In the genomic region with DNA sequence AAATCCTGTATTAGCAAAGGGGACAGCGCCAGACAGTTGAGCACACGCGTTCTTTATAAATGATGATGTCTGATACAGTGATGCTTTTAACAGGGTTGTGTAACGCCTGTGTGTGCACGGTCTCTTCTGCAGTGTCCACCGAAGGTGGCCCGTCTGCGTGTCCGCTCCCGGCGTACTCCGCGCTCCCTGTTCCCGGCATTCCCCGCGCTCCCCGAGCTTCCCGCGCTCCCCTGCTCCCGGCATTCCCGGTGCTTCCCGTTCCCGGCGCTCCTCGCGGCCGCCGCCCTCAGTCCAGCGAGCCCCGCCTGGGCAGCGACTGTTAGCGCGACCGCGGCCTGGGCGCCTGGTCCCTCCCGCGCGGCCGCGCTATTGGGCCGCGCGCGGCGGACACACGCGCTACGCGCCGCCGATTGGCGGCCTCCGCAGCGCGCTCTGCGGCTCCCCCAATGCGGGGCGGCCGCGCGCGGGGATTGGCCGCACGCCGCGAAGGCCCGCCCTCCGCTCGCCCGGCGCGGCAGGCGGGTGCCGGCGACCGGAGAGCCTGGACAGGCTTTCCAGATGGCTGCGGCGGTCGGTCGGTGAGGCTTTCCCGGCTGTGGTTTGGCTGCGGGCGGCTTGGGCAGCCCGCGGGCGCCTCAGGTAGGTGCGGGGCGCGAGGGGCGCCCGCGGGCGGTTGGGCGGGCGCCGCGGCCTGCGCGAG, we compare ENCODE assay signal across 1 cellular context.
TF ChIP-seq lines count a peak whose summit lies in the region.

A gene (plus strand): TSS at position 497 of the 700 bp plus-strand sequence. CDS start 5,723 bp downstream, outside the sequence.

TF ChIP-seq in HepG2, 621 proteins besides CTCF, POLR2A, EP300 and RAD21 (continued from another document and continues in another):
- TF ChIP-seq, protein P1, sequence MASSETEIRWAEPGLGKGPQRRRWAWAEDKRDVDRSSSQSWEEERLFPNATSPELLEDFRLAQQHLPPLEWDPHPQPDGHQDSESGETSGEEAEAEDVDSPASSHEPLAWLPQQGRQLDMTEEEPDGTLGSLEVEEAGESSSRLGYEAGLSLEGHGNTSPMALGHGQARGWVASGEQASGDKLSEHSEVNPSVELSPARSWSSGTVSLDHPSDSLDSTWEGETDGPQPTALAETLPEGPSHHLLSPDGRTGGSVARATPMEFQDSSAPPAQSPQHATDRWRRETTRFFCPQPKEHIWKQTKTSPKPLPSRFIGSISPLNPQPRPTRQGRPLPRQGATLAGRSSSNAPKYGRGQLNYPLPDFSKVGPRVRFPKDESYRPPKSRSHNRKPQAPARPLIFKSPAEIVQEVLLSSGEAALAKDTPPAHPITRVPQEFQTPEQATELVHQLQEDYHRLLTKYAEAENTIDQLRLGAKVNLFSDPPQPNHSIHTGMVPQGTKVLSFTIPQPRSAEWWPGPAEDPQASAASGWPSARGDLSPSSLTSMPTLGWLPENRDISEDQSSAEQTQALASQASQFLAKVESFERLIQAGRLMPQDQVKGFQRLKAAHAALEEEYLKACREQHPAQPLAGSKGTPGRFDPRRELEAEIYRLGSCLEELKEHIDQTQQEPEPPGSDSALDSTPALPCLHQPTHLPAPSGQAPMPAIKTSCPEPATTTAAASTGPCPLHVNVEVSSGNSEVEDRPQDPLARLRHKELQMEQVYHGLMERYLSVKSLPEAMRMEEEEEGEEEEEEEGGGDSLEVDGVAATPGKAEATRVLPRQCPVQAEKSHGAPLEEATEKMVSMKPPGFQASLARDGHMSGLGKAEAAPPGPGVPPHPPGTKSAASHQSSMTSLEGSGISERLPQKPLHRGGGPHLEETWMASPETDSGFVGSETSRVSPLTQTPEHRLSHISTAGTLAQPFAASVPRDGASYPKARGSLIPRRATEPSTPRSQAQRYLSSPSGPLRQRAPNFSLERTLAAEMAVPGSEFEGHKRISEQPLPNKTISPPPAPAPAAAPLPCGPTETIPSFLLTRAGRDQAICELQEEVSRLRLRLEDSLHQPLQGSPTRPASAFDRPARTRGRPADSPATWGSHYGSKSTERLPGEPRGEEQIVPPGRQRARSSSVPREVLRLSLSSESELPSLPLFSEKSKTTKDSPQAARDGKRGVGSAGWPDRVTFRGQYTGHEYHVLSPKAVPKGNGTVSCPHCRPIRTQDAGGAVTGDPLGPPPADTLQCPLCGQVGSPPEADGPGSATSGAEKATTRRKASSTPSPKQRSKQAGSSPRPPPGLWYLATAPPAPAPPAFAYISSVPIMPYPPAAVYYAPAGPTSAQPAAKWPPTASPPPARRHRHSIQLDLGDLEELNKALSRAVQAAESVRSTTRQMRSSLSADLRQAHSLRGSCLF (CRISPR knock-in tag; IDR thresholded peaks at IDR 0.05; ENCODE audit: borderline replicate concordance) = no peak
- peak; percentile 57; the same call in 1 of the 2 replicates for TF ChIP-seq ZNF567 (CRISPR knock-in tag; IDR thresholded peaks at IDR 0.05; ENCODE audit: borderline replicate concordance)
- 0 out of 2 replicates have a peak, but pooled peaks have one; percentile 37 for TF ChIP-seq RFXAP (CRISPR knock-in tag; IDR thresholded peaks at IDR 0.05; ENCODE audit: borderline replicate concordance)
- TF ChIP-seq NCOA5 (CRISPR knock-in tag; IDR thresholded peaks at IDR 0.05) = no peak
- TF ChIP-seq, protein P2, sequence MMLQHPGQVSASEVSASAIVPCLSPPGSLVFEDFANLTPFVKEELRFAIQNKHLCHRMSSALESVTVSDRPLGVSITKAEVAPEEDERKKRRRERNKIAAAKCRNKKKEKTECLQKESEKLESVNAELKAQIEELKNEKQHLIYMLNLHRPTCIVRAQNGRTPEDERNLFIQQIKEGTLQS (CRISPR knock-in tag; IDR thresholded peaks at IDR 0.05) = peak; percentile 62; the same call in 1 of the 2 replicates
- TF ChIP-seq ZNF652 (CRISPR knock-in tag; IDR thresholded peaks at IDR 0.05; ENCODE audit: borderline replicate concordance, low read depth) = no peak
- TF ChIP-seq, protein P3, sequence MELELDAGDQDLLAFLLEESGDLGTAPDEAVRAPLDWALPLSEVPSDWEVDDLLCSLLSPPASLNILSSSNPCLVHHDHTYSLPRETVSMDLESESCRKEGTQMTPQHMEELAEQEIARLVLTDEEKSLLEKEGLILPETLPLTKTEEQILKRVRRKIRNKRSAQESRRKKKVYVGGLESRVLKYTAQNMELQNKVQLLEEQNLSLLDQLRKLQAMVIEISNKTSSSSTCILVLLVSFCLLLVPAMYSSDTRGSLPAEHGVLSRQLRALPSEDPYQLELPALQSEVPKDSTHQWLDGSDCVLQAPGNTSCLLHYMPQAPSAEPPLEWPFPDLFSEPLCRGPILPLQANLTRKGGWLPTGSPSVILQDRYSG (CRISPR knock-in tag; IDR thresholded peaks at IDR 0.05) = no peak; the same call in 1 of the 2 replicates
- TF ChIP-seq, protein P4, sequence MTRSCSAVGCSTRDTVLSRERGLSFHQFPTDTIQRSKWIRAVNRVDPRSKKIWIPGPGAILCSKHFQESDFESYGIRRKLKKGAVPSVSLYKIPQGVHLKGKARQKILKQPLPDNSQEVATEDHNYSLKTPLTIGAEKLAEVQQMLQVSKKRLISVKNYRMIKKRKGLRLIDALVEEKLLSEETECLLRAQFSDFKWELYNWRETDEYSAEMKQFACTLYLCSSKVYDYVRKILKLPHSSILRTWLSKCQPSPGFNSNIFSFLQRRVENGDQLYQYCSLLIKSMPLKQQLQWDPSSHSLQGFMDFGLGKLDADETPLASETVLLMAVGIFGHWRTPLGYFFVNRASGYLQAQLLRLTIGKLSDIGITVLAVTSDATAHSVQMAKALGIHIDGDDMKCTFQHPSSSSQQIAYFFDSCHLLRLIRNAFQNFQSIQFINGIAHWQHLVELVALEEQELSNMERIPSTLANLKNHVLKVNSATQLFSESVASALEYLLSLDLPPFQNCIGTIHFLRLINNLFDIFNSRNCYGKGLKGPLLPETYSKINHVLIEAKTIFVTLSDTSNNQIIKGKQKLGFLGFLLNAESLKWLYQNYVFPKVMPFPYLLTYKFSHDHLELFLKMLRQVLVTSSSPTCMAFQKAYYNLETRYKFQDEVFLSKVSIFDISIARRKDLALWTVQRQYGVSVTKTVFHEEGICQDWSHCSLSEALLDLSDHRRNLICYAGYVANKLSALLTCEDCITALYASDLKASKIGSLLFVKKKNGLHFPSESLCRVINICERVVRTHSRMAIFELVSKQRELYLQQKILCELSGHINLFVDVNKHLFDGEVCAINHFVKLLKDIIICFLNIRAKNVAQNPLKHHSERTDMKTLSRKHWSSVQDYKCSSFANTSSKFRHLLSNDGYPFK (CRISPR knock-in tag; IDR thresholded peaks at IDR 0.05; ENCODE audit: borderline replicate concordance) = peak; percentile 62; the same call in 1 of the 2 replicates
- TF ChIP-seq TBP (CRISPR knock-in tag; IDR thresholded peaks at IDR 0.05) = peak; percentile 95; the same call in 1 of the 2 replicates
- TF ChIP-seq ZNF775 (CRISPR knock-in tag; IDR thresholded peaks at IDR 0.05; ENCODE audit: borderline replicate concordance) = no peak
- TF ChIP-seq PRMT3 (CRISPR knock-in tag; IDR thresholded peaks at IDR 0.05; ENCODE audit: borderline replicate concordance, low read depth) = no peak
- TF ChIP-seq POLR2G (IDR thresholded peaks at IDR 0.05; ENCODE audit: low read depth, low read length) = peak; percentile 94
- no peak for TF ChIP-seq STAG1 (CRISPR knock-in tag; IDR thresholded peaks at IDR 0.05)
- TF ChIP-seq, protein P5, sequence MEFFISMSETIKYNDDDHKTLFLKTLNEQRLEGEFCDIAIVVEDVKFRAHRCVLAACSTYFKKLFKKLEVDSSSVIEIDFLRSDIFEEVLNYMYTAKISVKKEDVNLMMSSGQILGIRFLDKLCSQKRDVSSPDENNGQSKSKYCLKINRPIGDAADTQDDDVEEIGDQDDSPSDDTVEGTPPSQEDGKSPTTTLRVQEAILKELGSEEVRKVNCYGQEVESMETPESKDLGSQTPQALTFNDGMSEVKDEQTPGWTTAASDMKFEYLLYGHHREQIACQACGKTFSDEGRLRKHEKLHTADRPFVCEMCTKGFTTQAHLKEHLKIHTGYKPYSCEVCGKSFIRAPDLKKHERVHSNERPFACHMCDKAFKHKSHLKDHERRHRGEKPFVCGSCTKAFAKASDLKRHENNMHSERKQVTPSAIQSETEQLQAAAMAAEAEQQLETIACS (CRISPR knock-in tag; IDR thresholded peaks at IDR 0.05) = peak; percentile 87
- TF ChIP-seq ISX (CRISPR knock-in tag; conservative IDR thresholded peaks at IDR 0.05) = no peak
- peak; percentile 87 for TF ChIP-seq ZNF564 (CRISPR knock-in tag; IDR thresholded peaks at IDR 0.05)
- peak; percentile 85; the same call in 1 of the 2 replicates for TF ChIP-seq ZSCAN21 (CRISPR knock-in tag; IDR thresholded peaks at IDR 0.05; ENCODE audit: borderline replicate concordance)
- TF ChIP-seq RCOR2 (CRISPR knock-in tag; IDR thresholded peaks at IDR 0.05) = no peak
- TF ChIP-seq RFX1 (IDR thresholded peaks at IDR 0.05) = no peak
- peak; percentile 64 for TF ChIP-seq ZNF138 (CRISPR knock-in tag; IDR thresholded peaks at IDR 0.05; ENCODE audit: low read depth)
- peak in 1 of 2 experiments; percentile 89; a peak in 2 of 4 replicates for TF ChIP-seq KLF16 (CRISPR knock-in tag; IDR thresholded peaks at IDR 0.05)
- no peak for TF ChIP-seq TCF12 (IDR thresholded peaks at IDR 0.05)
- TF ChIP-seq TCF12 (CRISPR knock-in tag; IDR thresholded peaks at IDR 0.05) = no peak
- peak; percentile 47; the same call in 1 of the 2 replicates for TF ChIP-seq SMAD1 (CRISPR knock-in tag; IDR thresholded peaks at IDR 0.05; ENCODE audit: borderline replicate concordance, low read depth)
- TF ChIP-seq ZNF724P (CRISPR knock-in tag; IDR thresholded peaks at IDR 0.05; ENCODE audit: borderline replicate concordance) = peak; percentile 89
- TF ChIP-seq SRY (CRISPR knock-in tag; IDR thresholded peaks at IDR 0.05) = no peak
- TF ChIP-seq, protein P6, sequence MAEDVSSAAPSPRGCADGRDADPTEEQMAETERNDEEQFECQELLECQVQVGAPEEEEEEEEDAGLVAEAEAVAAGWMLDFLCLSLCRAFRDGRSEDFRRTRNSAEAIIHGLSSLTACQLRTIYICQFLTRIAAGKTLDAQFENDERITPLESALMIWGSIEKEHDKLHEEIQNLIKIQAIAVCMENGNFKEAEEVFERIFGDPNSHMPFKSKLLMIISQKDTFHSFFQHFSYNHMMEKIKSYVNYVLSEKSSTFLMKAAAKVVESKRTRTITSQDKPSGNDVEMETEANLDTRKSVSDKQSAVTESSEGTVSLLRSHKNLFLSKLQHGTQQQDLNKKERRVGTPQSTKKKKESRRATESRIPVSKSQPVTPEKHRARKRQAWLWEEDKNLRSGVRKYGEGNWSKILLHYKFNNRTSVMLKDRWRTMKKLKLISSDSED (CRISPR knock-in tag; IDR thresholded peaks at IDR 0.05) = 0 out of 2 replicates have a peak, but pooled peaks have one; percentile 73
- no peak for TF ChIP-seq KDM4B (CRISPR knock-in tag; IDR thresholded peaks at IDR 0.05)
- TF ChIP-seq ZNF737 (CRISPR knock-in tag; IDR thresholded peaks at IDR 0.05; ENCODE audit: borderline replicate concordance) = no peak
- no peak for TF ChIP-seq RORA (CRISPR knock-in tag; IDR thresholded peaks at IDR 0.05)
- peak; percentile 77 for TF ChIP-seq NFYB (CRISPR knock-in tag; IDR thresholded peaks at IDR 0.05)
- peak; percentile 92 for TF ChIP-seq CCDC6 (CRISPR knock-in tag; IDR thresholded peaks at IDR 0.05)
- TF ChIP-seq, protein P7, sequence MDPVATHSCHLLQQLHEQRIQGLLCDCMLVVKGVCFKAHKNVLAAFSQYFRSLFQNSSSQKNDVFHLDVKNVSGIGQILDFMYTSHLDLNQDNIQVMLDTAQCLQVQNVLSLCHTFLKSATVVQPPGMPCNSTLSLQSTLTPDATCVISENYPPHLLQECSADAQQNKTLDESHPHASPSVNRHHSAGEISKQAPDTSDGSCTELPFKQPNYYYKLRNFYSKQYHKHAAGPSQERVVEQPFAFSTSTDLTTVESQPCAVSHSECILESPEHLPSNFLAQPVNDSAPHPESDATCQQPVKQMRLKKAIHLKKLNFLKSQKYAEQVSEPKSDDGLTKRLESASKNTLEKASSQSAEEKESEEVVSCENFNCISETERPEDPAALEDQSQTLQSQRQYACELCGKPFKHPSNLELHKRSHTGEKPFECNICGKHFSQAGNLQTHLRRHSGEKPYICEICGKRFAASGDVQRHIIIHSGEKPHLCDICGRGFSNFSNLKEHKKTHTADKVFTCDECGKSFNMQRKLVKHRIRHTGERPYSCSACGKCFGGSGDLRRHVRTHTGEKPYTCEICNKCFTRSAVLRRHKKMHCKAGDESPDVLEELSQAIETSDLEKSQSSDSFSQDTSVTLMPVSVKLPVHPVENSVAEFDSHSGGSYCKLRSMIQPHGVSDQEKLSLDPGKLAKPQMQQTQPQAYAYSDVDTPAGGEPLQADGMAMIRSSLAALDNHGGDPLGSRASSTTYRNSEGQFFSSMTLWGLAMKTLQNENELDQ (CRISPR knock-in tag; IDR thresholded peaks at IDR 0.05; ENCODE audit: borderline replicate concordance) = no peak
- peak; percentile 93; the same call in 1 of the 2 replicates for TF ChIP-seq ZZZ3 (CRISPR knock-in tag; IDR thresholded peaks at IDR 0.05; ENCODE audit: borderline replicate concordance)
- TF ChIP-seq AGO1 (IDR thresholded peaks at IDR 0.05; ENCODE audit: low read depth, low read length, poor library complexity, severe bottlenecking) = no peak
- TF ChIP-seq, protein P8, sequence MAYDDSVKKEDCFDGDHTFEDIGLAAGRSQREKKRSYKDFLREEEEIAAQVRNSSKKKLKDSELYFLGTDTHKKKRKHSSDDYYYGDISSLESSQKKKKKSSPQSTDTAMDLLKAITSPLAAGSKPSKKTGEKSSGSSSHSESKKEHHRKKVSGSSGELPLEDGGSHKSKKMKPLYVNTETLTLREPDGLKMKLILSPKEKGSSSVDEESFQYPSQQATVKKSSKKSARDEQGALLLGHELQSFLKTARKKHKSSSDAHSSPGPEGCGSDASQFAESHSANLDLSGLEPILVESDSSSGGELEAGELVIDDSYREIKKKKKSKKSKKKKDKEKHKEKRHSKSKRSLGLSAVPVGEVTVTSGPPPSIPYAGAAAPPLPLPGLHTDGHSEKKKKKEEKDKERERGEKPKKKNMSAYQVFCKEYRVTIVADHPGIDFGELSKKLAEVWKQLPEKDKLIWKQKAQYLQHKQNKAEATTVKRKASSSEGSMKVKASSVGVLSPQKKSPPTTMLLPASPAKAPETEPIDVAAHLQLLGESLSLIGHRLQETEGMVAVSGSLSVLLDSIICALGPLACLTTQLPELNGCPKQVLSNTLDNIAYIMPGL (CRISPR knock-in tag; IDR thresholded peaks at IDR 0.05; ENCODE audit: borderline replicate concordance in 1 of 2, low read depth in 1 of 2) = peak; percentile 30 to 88; a peak in 3 of 4 replicates
- TF ChIP-seq HOXA7 (CRISPR knock-in tag; IDR thresholded peaks at IDR 0.05) = no peak
- no peak; the same call in 1 of the 2 replicates for TF ChIP-seq RELA (CRISPR knock-in tag; IDR thresholded peaks at IDR 0.05)
- 0 out of 2 replicates have a peak, but pooled peaks have one; percentile 54 for TF ChIP-seq GTF3A (CRISPR knock-in tag; conservative IDR thresholded peaks at IDR 0.05)
- TF ChIP-seq SNAPC2 (CRISPR knock-in tag; IDR thresholded peaks at IDR 0.05) = 0 out of 2 replicates have a peak, but pooled peaks have one; percentile 78
- peak; percentile 48 for TF ChIP-seq RXRB (CRISPR knock-in tag; IDR thresholded peaks at IDR 0.05; ENCODE audit: borderline replicate concordance)
- peak; percentile 74; the same call in 1 of the 2 replicates for TF ChIP-seq ZNF709 (CRISPR knock-in tag; IDR thresholded peaks at IDR 0.05)
- TF ChIP-seq KLF12 (CRISPR knock-in tag; IDR thresholded peaks at IDR 0.05; ENCODE audit: borderline replicate concordance) = no peak
- peak; percentile 74 for TF ChIP-seq XRCC5 (optimal IDR thresholded peaks at IDR 0.05; ENCODE audit: low read length)
- TF ChIP-seq PLRG1 (conservative IDR thresholded peaks at IDR 0.05) = no peak
- TF ChIP-seq AGO2 (optimal IDR thresholded peaks at IDR 0.05; ENCODE audit: low read depth, low read length) = no peak
- no peak for TF ChIP-seq ZNF550 (CRISPR knock-in tag; IDR thresholded peaks at IDR 0.05; ENCODE audit: borderline replicate concordance)
- TF ChIP-seq PAF1 (CRISPR knock-in tag; IDR thresholded peaks at IDR 0.05) = no peak
- peak; percentile 86; the same call in 1 of the 2 replicates for TF ChIP-seq REPIN1 (CRISPR knock-in tag; IDR thresholded peaks at IDR 0.05; ENCODE audit: borderline replicate concordance, low read depth)
- peak; percentile 95 for TF ChIP-seq ZNF143 (CRISPR knock-in tag; IDR thresholded peaks at IDR 0.05)
